ENCODE assay signal across 28 cellular contexts in the genomic region with DNA sequence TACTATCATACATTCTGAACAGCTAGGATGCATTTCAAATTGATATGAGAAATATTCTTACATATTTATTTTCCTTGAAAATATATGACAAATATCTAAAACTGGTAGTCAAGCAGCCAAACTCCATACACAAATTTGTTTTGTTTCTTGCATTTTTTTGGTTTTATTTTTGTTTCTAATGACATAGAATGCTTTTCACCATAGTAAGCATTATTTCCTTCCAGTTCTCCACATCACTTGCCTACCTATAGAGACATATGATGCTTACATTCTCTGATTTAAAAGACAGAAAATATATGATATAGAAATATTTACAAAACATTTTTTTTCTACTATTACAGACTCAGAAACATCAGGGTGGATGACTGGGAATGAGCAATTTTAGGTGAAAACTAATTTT.
"Had no signal": no experiment of that assay in that cellular context is flagged by ENCODE, and none has a peak within 500 bp of the region (broad histone marks: within the 10 kb centered on the region; RNA-seq: fewer than 3 reads in every experiment).

No MANE protein-coding gene starts in this region.

- DNase-seq: colonic mucosa; cortex of kidney; dermis blood vessel endothelial cell; dorsolateral prefrontal cortex; effector CD4-positive, alpha-beta T cell; effector CD8-positive, alpha-beta T cell; effector memory CD4-positive, alpha-beta T cell; effector memory CD8-positive, alpha-beta T cell; endodermal cell; erythroblast; esophagus squamous epithelium; foreskin fibroblast; foreskin keratinocyte; foreskin melanocyte; gastrocnemius medialis; glutamatergic neuron; head of caudate nucleus; heart left ventricle; heart right ventricle had no signal

- H3K4me1 ChIP-seq: colonic mucosa, esophagus muscularis mucosa, esophagus squamous epithelium, foreskin keratinocyte, gastrocnemius medialis, gastroesophageal sphincter, heart left ventricle, heart right ventricle had no signal

- H3K9me3 ChIP-seq: colonic mucosa, esophagus muscularis mucosa, gastrocnemius medialis, gastroesophageal sphincter had no signal

- H3K27me3 ChIP-seq: colonic mucosa, dorsolateral prefrontal cortex, esophagus muscularis mucosa, esophagus squamous epithelium, foreskin keratinocyte, gastrocnemius medialis, gastroesophageal sphincter, heart left ventricle, heart right ventricle had no signal

- H3K27ac ChIP-seq: colonic mucosa, coronary artery, dorsolateral prefrontal cortex, epithelial cell of prostate, esophagus muscularis mucosa, esophagus squamous epithelium, foreskin keratinocyte, gastrocnemius medialis, gastroesophageal sphincter, heart left ventricle, heart right ventricle had no signal

- ATAC-seq: effector memory CD8-positive, alpha-beta T cell; esophagus mucosa; foreskin keratinocyte; gastrocnemius medialis; gastroesophageal sphincter; heart left ventricle; heart right ventricle had no signal

- H3K36me3 ChIP-seq: colonic mucosa, esophagus muscularis mucosa, esophagus squamous epithelium, gastrocnemius medialis, gastroesophageal sphincter, heart left ventricle, heart right ventricle had no signal

- FAIRE-seq: colon, endometrium, endothelial cell of umbilical vein, frontal cortex had no signal

- H3K4me3 ChIP-seq: colonic mucosa, coronary artery, dorsolateral prefrontal cortex, esophagus muscularis mucosa, esophagus squamous epithelium, gastrocnemius medialis, gastroesophageal sphincter, heart left ventricle, heart right ventricle had no signal
